2 cellular contexts compared by ENCODE assay signal in genomic region chr1:19678493-19678892, GRCh38.
TF ChIP-seq lines count a peak whose summit lies in the region.

No MANE protein-coding gene starts in this region.

TF ChIP-seq in Ishikawa, 13 proteins besides CTCF, POLR2A, EP300 and RAD21 (continued from another document):
- TF ChIP-seq REST (IDR thresholded peaks at IDR 0.05; ENCODE audit: low read depth) (no peak), TAF1 (IDR thresholded peaks at IDR 0.05; ENCODE audit: low read depth) (no peak), NFIC (IDR thresholded peaks at IDR 0.05) (peak; percentile 86), EGR1 (IDR thresholded peaks at IDR 0.05) (no peak), TEAD4 (IDR thresholded peaks at IDR 0.05) (peak; percentile 67), ZBTB7A (IDR thresholded peaks at IDR 0.05; ENCODE audit: low read depth) (no peak), MAX (IDR thresholded peaks at IDR 0.05) (peak; percentile 48; the same call in 1 of the 2 replicates), CEBPB (IDR thresholded peaks at IDR 0.05) (no peak), USF1 (IDR thresholded peaks at IDR 0.05) (no peak)

TF ChIP-seq in GM12878, 131 proteins besides CTCF, POLR2A, EP300 and RAD21:
- TF ChIP-seq E4F1 (IDR thresholded peaks at IDR 0.05; ENCODE audit: borderline replicate concordance, partially characterized antibody): no peak
- TF ChIP-seq CBX3 (IDR thresholded peaks at IDR 0.05; ENCODE audit: borderline replicate concordance, low read depth): no peak
- TF ChIP-seq MAX (IDR thresholded peaks at IDR 0.05; ENCODE audit: low read depth, low read length): no peak
- TF ChIP-seq NRF1 (conservative IDR thresholded peaks at IDR 0.05; ENCODE audit: low read depth, low read length): no peak
- no peak for TF ChIP-seq SUPT20H (IDR thresholded peaks at IDR 0.05; ENCODE audit: borderline replicate concordance, control insufficient read depth, low read depth, low read length)
- no peak for TF ChIP-seq ZNF24 (IDR thresholded peaks at IDR 0.05)
- TF ChIP-seq NFXL1 (IDR thresholded peaks at IDR 0.05; ENCODE audit: borderline replicate concordance): no peak
- no peak for TF ChIP-seq CHD4 (IDR thresholded peaks at IDR 0.05)
- TF ChIP-seq MXI1 (IDR thresholded peaks at IDR 0.05; ENCODE audit: low read depth, low read length): no peak
- no peak for TF ChIP-seq SIX5 (IDR thresholded peaks at IDR 0.05; ENCODE audit: low read depth, low read length, severe bottlenecking)
- TF ChIP-seq RUNX3 (IDR thresholded peaks at IDR 0.05; ENCODE audit: low read length): no peak
- no peak for TF ChIP-seq MTA2 (IDR thresholded peaks at IDR 0.05; ENCODE audit: low read depth)
- no peak for TF ChIP-seq RCOR1 (conservative IDR thresholded peaks at IDR 0.05; ENCODE audit: low read depth, low read length)
- no peak for TF ChIP-seq ZNF207 (IDR thresholded peaks at IDR 0.05; ENCODE audit: borderline replicate concordance)
- no peak for TF ChIP-seq ZNF687 (IDR thresholded peaks at IDR 0.05)
- no peak for TF ChIP-seq ATF3 (IDR thresholded peaks at IDR 0.05; ENCODE audit: borderline replicate concordance, extremely low read depth, low read depth, low read length)
- no peak for TF ChIP-seq CUX1 (IDR thresholded peaks at IDR 0.05; ENCODE audit: insufficient replicate concordance, low read depth, low read length)
